In genomic region chr3:81602781-81603180, GRCh38 we compare ENCODE assay signal across 33 cellular contexts.
DNase-seq lines count a peak whose midpoint lies in the region; ATAC-seq, FAIRE-seq and TF ChIP-seq lines count a peak whose summit lies in the region.
"Had no signal": no experiment of that assay in that cellular context is flagged by ENCODE, and none has a peak within 500 bp of the region (broad histone marks: within the 10 kb centered on the region; RNA-seq: fewer than 3 reads in every experiment).

No MANE protein-coding gene starts in this region.

- no peaks in the 10 kb centered on the region for H3F3A ChIP-seq in SK-N-SH (replicated peaks; ENCODE audit: insufficient read depth)

- ATAC-seq in SK-N-SH treated with all-trans-retinoic acid at 6 μM for 48 hours: peak; percentile 41; the same call in 1 of the 3 replicates
- ATAC-seq in pancreas: no peak
- ATAC-seq: activated CD4-positive, CD25-positive, alpha-beta regulatory T cell treated with anti-CD3 and anti-CD28 coated beads, Interleukin-2, amount 50 U/mL, for 24 hours; heart left ventricle; lower lobe of right lung; mucosa of descending colon; stimulated activated memory B cell treated with anti-CD40 and anti-IgM and Interleukin-4, amounts not matched to agents 10 μg/mL and 1 μg/mL and 100 μg/mL, for 72 hours had no signal

- no peaks in the 10 kb centered on the region for H3K9me2 ChIP-seq in SK-N-SH

- no peak for TF ChIP-seq RAD21 in SK-N-SH (IDR thresholded peaks at IDR 0.05; ENCODE audit: low read length)

- no peaks in the 10 kb centered on the region for H4K20me1 ChIP-seq in SK-N-SH (ENCODE audit: insufficient read depth)
- no peaks in the 10 kb centered on the region for H4K20me1 ChIP-seq in astrocyte (ENCODE audit: insufficient read depth, low read length)

- H3K9me3 ChIP-seq in SK-N-SH (no peaks in the 10 kb centered on the region), astrocyte (ENCODE audit: insufficient read depth, low read depth, low read length) (no peaks in the 10 kb centered on the region), subcutaneous abdominal adipose tissue (ENCODE audit: control insufficient read depth in 5 of 5, low read length in 5 of 5) (no peaks in the 10 kb centered on the region), pancreas (no peaks in the 10 kb centered on the region)
- H3K9me3 ChIP-seq: ascending aorta, heart left ventricle, lower lobe of right lung, mucosa of descending colon, ovary, spleen, testis had no signal

- H3K4me2 ChIP-seq in SK-N-SH (no peak overlapping the region), astrocyte (ENCODE audit: low read length) (no peak overlapping the region)

- no peak overlapping the region for H3K27ac ChIP-seq in SK-N-SH (ENCODE audit: low read depth in 2 of 2, low read length in 1 of 2)
- H3K27ac ChIP-seq in astrocyte (ENCODE audit: low read depth, low read length): no peak overlapping the region
- H3K27ac ChIP-seq in subcutaneous abdominal adipose tissue (ENCODE audit: low read depth, low read length): peak overlapping the region; percentile 43
- no peak overlapping the region for H3K27ac ChIP-seq in pancreas
- H3K27ac ChIP-seq: 22Rv1, ascending aorta, heart left ventricle, lower lobe of right lung, ovary, spleen, testis had no signal

- no peaks in the 10 kb centered on the region for H3K36me3 Mint-ChIP-seq in astrocyte (ENCODE audit: low read depth, unreplicated experiment)
- H3K36me3 Mint-ChIP-seq: CD4-positive, alpha-beta memory T cell had no signal

- peak; percentile 83 for FAIRE-seq in astrocyte (lab: Jason Lieb, UNC)
- no peak for FAIRE-seq in pancreas (lab: Jason Lieb, UNC)
- FAIRE-seq: endothelial cell of umbilical vein, urothelium cell line had no signal

- no peak for TF ChIP-seq EP300 in SK-N-SH (IDR thresholded peaks at IDR 0.05; ENCODE audit: borderline replicate concordance in 1 of 2, low read depth in 1 of 2, low read length in 1 of 2)

- intact Hi-C loops in pancreas (cut with DNase I): no loop called here

- peaks cover 23% of the 10 kb centered on the region for H3K4me1 Mint-ChIP-seq in astrocyte (ENCODE audit: low read depth, unreplicated experiment)
- H3K4me1 Mint-ChIP-seq: activated CD4-positive, alpha-beta memory T cell treated with anti-CD3 and anti-CD28 coated beads, Interleukin-2, amount 10 ng/mL, durations not matched to agents 7 days and 5 days; CD4-positive, alpha-beta memory T cell; nephron; stimulated activated memory B cell treated with anti-CD40 and anti-IgM and Interleukin-4, amounts not matched to agents 10 μg/mL and 1 μg/mL and 100 μg/mL, for 72 hours had no signal

- no peaks in the 10 kb centered on the region for H3K9me3 Mint-ChIP-seq in astrocyte (ENCODE audit: unreplicated experiment)
- H3K9me3 Mint-ChIP-seq: activated CD4-positive, alpha-beta memory T cell treated with anti-CD3 and anti-CD28 coated beads, Interleukin-2, amount 10 ng/mL, durations not matched to agents 7 days and 5 days; activated T-helper 2 cell treated with anti-CD3 and anti-CD28 coated beads, Interferon-gamma antibody, Interleukin-2, Interleukin-4, amounts not matched to agents 10 μg/mL and 5 μg/mL and 100 μg/mL, durations not matched to agents 14 hours and 24 hours and 36 hours; CD4-positive, alpha-beta memory T cell; nephron; stimulated activated memory B cell treated with anti-CD40 and anti-IgM and Interleukin-4, amounts not matched to agents 10 μg/mL and 1 μg/mL and 100 μg/mL, for 72 hours had no signal

- WGBS in SK-N-SH (ENCODE audit: low lambda C conversion rate): 75% methylated on average over 2 of the region's 2 CpGs
- 90 to 92% methylated on average over 2 of the region's 2 CpGs for WGBS in pancreas, 2 donors

- no peaks in the 10 kb centered on the region for H3K27me3 ChIP-seq in SK-N-SH (ENCODE audit: insufficient read depth)
- no peaks in the 10 kb centered on the region for H3K27me3 ChIP-seq in astrocyte (ENCODE audit: insufficient read depth, low read length)
- no peaks in the 10 kb centered on the region for H3K27me3 ChIP-seq in subcutaneous abdominal adipose tissue (ENCODE audit: control insufficient read depth in 5 of 5, insufficient read depth in 4 of 5, low read length in 5 of 5)
- H3K27me3 ChIP-seq in pancreas: no peaks in the 10 kb centered on the region
- H3K27me3 ChIP-seq: ascending aorta, heart left ventricle, ovary, spleen, testis had no signal

- no peak overlapping the region for H3K4me3 ChIP-seq in SK-N-SH (ENCODE audit: low read depth in 2 of 2, low read length in 1 of 2)
- H3K4me3 ChIP-seq in astrocyte (ENCODE audit: insufficient read depth, low read depth, low read length): no peak overlapping the region
- H3K4me3 ChIP-seq in fibroblast of villous mesenchyme (ENCODE audit: low read depth, low read length): no peak overlapping the region
- H3K4me3 ChIP-seq in subcutaneous abdominal adipose tissue (ENCODE audit: low read depth in 1 of 5, low read length in 5 of 5): no peak overlapping the region
- H3K4me3 ChIP-seq in pancreas: no peak overlapping the region
- H3K4me3 ChIP-seq: ascending aorta, heart left ventricle, lower lobe of right lung, mucosa of descending colon, ovary, spleen, testis had no signal

- H3K4me3 Mint-ChIP-seq in astrocyte (ENCODE audit: unreplicated experiment): no peak overlapping the region
- H3K4me3 Mint-ChIP-seq: activated CD4-positive, alpha-beta memory T cell treated with anti-CD3 and anti-CD28 coated beads, Interleukin-2, amount 10 ng/mL, durations not matched to agents 7 days and 5 days; activated naive CD8-positive, alpha-beta T cell; CD4-positive, alpha-beta memory T cell; nephron; stimulated activated memory B cell treated with anti-CD40 and anti-IgM and Interleukin-4, amounts not matched to agents 10 μg/mL and 1 μg/mL and 100 μg/mL, for 72 hours had no signal

- H3K79me2 ChIP-seq in SK-N-SH (ENCODE audit: insufficient read depth): no peaks in the 10 kb centered on the region
- H3K79me2 ChIP-seq in astrocyte (ENCODE audit: insufficient read depth, low read length): no peaks in the 10 kb centered on the region

- H2AFZ ChIP-seq in SK-N-SH (ENCODE audit: low read depth): no peak overlapping the region
- H2AFZ ChIP-seq in astrocyte (ENCODE audit: low read depth, low read length): no peak overlapping the region

- TF ChIP-seq CTCF in SK-N-SH (IDR thresholded peaks at IDR 0.05) (no peak), astrocyte (IDR thresholded peaks at IDR 0.05; ENCODE audit: insufficient read depth, low read depth, low read length) (no peak), fibroblast of villous mesenchyme (IDR thresholded peaks at IDR 0.05; ENCODE audit: insufficient read depth, low read depth, low read length) (no peak), pancreas (IDR thresholded peaks at IDR 0.05) (no peak)

- CTCF ChIA-PET in SK-N-SH (lab: Yijun Ruan, JAX): interaction anchor here (1.5 kb wide), 1 partner anchor 33 kb away, joined by 3 read pairs; no protein-coding TSS in a partner anchor

- no peaks in the 10 kb centered on the region for H3K27me3 Mint-ChIP-seq in astrocyte (ENCODE audit: low read depth, unreplicated experiment)
- H3K27me3 Mint-ChIP-seq: activated CD4-positive, alpha-beta memory T cell treated with anti-CD3 and anti-CD28 coated beads, Interleukin-2, amount 10 ng/mL, durations not matched to agents 7 days and 5 days; activated naive CD8-positive, alpha-beta T cell; CD4-positive, alpha-beta memory T cell; stimulated activated memory B cell treated with anti-CD40 and anti-IgM and Interleukin-4, amounts not matched to agents 10 μg/mL and 1 μg/mL and 100 μg/mL, for 72 hours had no signal

- DNase-seq in SK-N-SH: no peak
- peak; percentile 36 for DNase-seq in astrocyte (ENCODE audit: low read depth)
- DNase-seq in fibroblast of villous mesenchyme (ENCODE audit: low read depth): peak; percentile 14
- no peak for DNase-seq in SW 1271 (lab: John Stamatoyannopoulos, UW)
- DNase-seq in stimulated activated CD4-positive, alpha-beta T cell treated with anti-CD3 and anti-CD28 coated beads, Interleukin-4, amount 100 ng/mL, for 1 hour: no peak
- no peak for DNase-seq in pancreas
- DNase-seq: activated CD4-positive, alpha-beta memory T cell treated with anti-CD3 and anti-CD28 coated beads, Interleukin-2, amount 10 ng/mL, durations not matched to agents 7 days and 5 days; CD4-positive, alpha-beta memory T cell; heart left ventricle; kidney glomerular epithelial cell; lower lobe of right lung; mucosa of descending colon; NCI-H1092; NCI-H187; NCI-H2171 treated with DMSO at 0.1 percent for 48 hours; NCI-H524; ovary; retina; Right ventricle myocardium superior; spleen; stimulated activated CD4-positive, alpha-beta T cell treated with anti-CD3 and anti-CD28 coated beads, Interleukin-4, amount 100 ng/mL, for 24 hours; testis had no signal

- POLR2A ChIA-PET in SK-N-SH (lab: Yijun Ruan, JAX): no interaction called here

- H3K4me1 ChIP-seq in SK-N-SH (ENCODE audit: control insufficient read depth in 1 of 2, insufficient read depth in 2 of 2, low read depth in 1 of 2, low read length in 1 of 2) (no peaks in the 10 kb centered on the region), astrocyte (ENCODE audit: insufficient read depth, low read length) (no peaks in the 10 kb centered on the region), subcutaneous abdominal adipose tissue (ENCODE audit: control insufficient read depth in 5 of 5, insufficient read depth in 5 of 5, low read length in 5 of 5) (peaks cover 0 to 15% (median 8%) of the 10 kb centered on the region in 5 donors), pancreas (no peaks in the 10 kb centered on the region)
- H3K4me1 ChIP-seq: ascending aorta, lower lobe of right lung, spleen, testis had no signal

- H3K9ac ChIP-seq in SK-N-SH (no peak overlapping the region), astrocyte (ENCODE audit: low read length) (no peak overlapping the region), subcutaneous abdominal adipose tissue (ENCODE audit: low read length in 5 of 5) (no peak overlapping the region)

- peaks cover 0 to 6% of the 10 kb centered on the region in 2 experiments for H3K36me3 ChIP-seq in SK-N-SH (replicated peaks in 1 of 2; ENCODE audit: control insufficient read depth in 1 of 2, insufficient read depth in 2 of 2, low read length in 1 of 2)
- H3K36me3 ChIP-seq in astrocyte (ENCODE audit: insufficient read depth, low read length): no peaks in the 10 kb centered on the region
- peaks cover 0 to 2% (median 0%) of the 10 kb centered on the region in 5 donors for H3K36me3 ChIP-seq in subcutaneous abdominal adipose tissue (ENCODE audit: control insufficient read depth in 5 of 5, insufficient read depth in 5 of 5, low read length in 5 of 5)
- no peaks in the 10 kb centered on the region for H3K36me3 ChIP-seq in pancreas
- H3K36me3 ChIP-seq: ascending aorta, lower lobe of right lung, ovary, spleen had no signal

- peak overlapping the region; percentile 67 for H3K27ac Mint-ChIP-seq in astrocyte (ENCODE audit: unreplicated experiment)
- H3K27ac Mint-ChIP-seq: activated CD4-positive, alpha-beta memory T cell treated with anti-CD3 and anti-CD28 coated beads, Interleukin-2, amount 10 ng/mL, durations not matched to agents 7 days and 5 days; activated naive CD8-positive, alpha-beta T cell; activated T-helper 2 cell treated with anti-CD3 and anti-CD28 coated beads, Interferon-gamma antibody, Interleukin-2, Interleukin-4, amounts not matched to agents 10 μg/mL and 5 μg/mL and 100 μg/mL, durations not matched to agents 14 hours and 24 hours and 36 hours; nephron; stimulated activated memory B cell treated with anti-CD40 and anti-IgM and Interleukin-4, amounts not matched to agents 10 μg/mL and 1 μg/mL and 100 μg/mL, for 72 hours had no signal

TF ChIP-seq in SK-N-SH treated with all-trans-retinoic acid at 6 μM for 48 hours, 23 proteins besides CTCF, POLR2A, EP300 and RAD21 (continues in another document):
- TF ChIP-seq ISL1 (CRISPR knock-in tag; IDR thresholded peaks at IDR 0.05): no peak

Comparison
In these comparisons a context has a peak if more than half of its experiments do, and no peak if none do; other contexts are left out.
1. DNase-seq: peak in astrocyte (single experiment) and fibroblast of villous mesenchyme (single experiment); none in SK-N-SH (single experiment), SW 1271 (0 of 2), stimulated activated CD4-positive, alpha-beta T cell treated with anti-CD3 and anti-CD28 coated beads, Interleukin-4, amount 100 ng/mL, for 1 hour (single experiment) and pancreas (0 of 6).